Comparison of ENCODE assay signal across 8 cellular contexts in genomic region chr14:90454041-90455000, GRCh38. TPM values are rescaled to one million over a fixed set of nuclear protein-coding genes. Genes with fewer than 3 reads are reported as not detected.
DNase-seq lines count a peak whose midpoint lies in the region; ATAC-seq and TF ChIP-seq lines count a peak whose summit lies in the region.

No MANE protein-coding gene starts in this region.

- peaks cover 6% of the 10 kb centered on the region for H3K4me1 Mint-ChIP-seq in activated CD8-positive, alpha-beta T cell treated with anti-CD3 and anti-CD28 coated beads for 36 hours (ENCODE audit: low read depth)
- H3K4me1 Mint-ChIP-seq in activated CD8-positive, alpha-beta T cell treated with anti-CD3 and anti-CD28 coated beads, Interleukin-2, amount 10 ng/mL, durations not matched to agents 7 days and 5 days (ENCODE audit: low read depth) = peaks cover 15% of the 10 kb centered on the region

- H3K36me3 Mint-ChIP-seq in activated CD8-positive, alpha-beta T cell treated with anti-CD3 and anti-CD28 coated beads for 36 hours (ENCODE audit: low read depth) = no peaks in the 10 kb centered on the region
- no peaks in the 10 kb centered on the region for H3K36me3 Mint-ChIP-seq in activated CD8-positive, alpha-beta T cell treated with anti-CD3 and anti-CD28 coated beads, Interleukin-2, amount 10 ng/mL, durations not matched to agents 7 days and 5 days (ENCODE audit: low read depth)

- H3K4me3 Mint-ChIP-seq in activated CD8-positive, alpha-beta T cell treated with anti-CD3 and anti-CD28 coated beads for 36 hours = no peak overlapping the region
- no peak overlapping the region for H3K4me3 Mint-ChIP-seq in activated CD8-positive, alpha-beta T cell treated with anti-CD3 and anti-CD28 coated beads, Interleukin-2, amount 10 ng/mL, durations not matched to agents 7 days and 5 days

- POLR2A ChIA-PET in activated CD8-positive, alpha-beta T cell treated with anti-CD3 and anti-CD28 coated beads for 36 hours (lab: Charles Lee) = no interaction called here
- POLR2A ChIA-PET in activated CD8-positive, alpha-beta T cell treated with anti-CD3 and anti-CD28 coated beads, Interleukin-2, amount 10 ng/mL, durations not matched to agents 7 days and 5 days (lab: Charles Lee) = no interaction called here

- peak; percentile 29 for DNase-seq in activated CD8-positive, alpha-beta T cell treated with anti-CD3 and anti-CD28 coated beads for 36 hours
- no peak for DNase-seq in activated CD8-positive, alpha-beta T cell treated with anti-CD3 and anti-CD28 coated beads, Interleukin-2, amount 10 ng/mL, durations not matched to agents 7 days and 5 days
- DNase-seq in glomerular endothelial cell (ENCODE audit: extremely low read depth, low read depth, low spot score) (peak; percentile 81), non-pigmented ciliary epithelial cell (ENCODE audit: low read depth) (peak; percentile 60), GM13977 (ENCODE audit: low spot score) (no peak), NCI-H345 (lab: John Stamatoyannopoulos, UW) (no peak), activated gamma-delta T cell (lab: John Stamatoyannopoulos, UW) (no peak)

- TF ChIP-seq CTCF in activated CD8-positive, alpha-beta T cell treated with anti-CD3 and anti-CD28 coated beads for 36 hours (IDR thresholded peaks at IDR 0.05) = no peak
- no peak for TF ChIP-seq CTCF in GM13977 (IDR thresholded peaks at IDR 0.05; ENCODE audit: extremely low read depth, insufficient read depth, missing control alignments)

- CTCF ChIA-PET in activated CD8-positive, alpha-beta T cell treated with anti-CD3 and anti-CD28 coated beads for 36 hours (lab: Charles Lee) = no interaction called here
- CTCF ChIA-PET in activated CD8-positive, alpha-beta T cell treated with anti-CD3 and anti-CD28 coated beads, Interleukin-2, amount 10 ng/mL, durations not matched to agents 7 days and 5 days (lab: Charles Lee) = no interaction called here

- intact Hi-C loops in activated CD8-positive, alpha-beta T cell treated with anti-CD3 and anti-CD28 coated beads for 36 hours (cut with micrococcal nuclease) = no loop called here

- in situ Hi-C loops in GM13977 (cut with MboI; ENCODE audit: low pct_unique_long_range_greater_than_20kb, low sequenced_read_pairs, unreplicated experiment) = no loop called here

- H3K9me3 Mint-ChIP-seq in activated CD8-positive, alpha-beta T cell treated with anti-CD3 and anti-CD28 coated beads for 36 hours = no peaks in the 10 kb centered on the region
- no peaks in the 10 kb centered on the region for H3K9me3 Mint-ChIP-seq in activated CD8-positive, alpha-beta T cell treated with anti-CD3 and anti-CD28 coated beads, Interleukin-2, amount 10 ng/mL, durations not matched to agents 7 days and 5 days (ENCODE audit: insufficient read depth)

- H3K27me3 Mint-ChIP-seq in activated CD8-positive, alpha-beta T cell treated with anti-CD3 and anti-CD28 coated beads for 36 hours = no peaks in the 10 kb centered on the region
- no peaks in the 10 kb centered on the region for H3K27me3 Mint-ChIP-seq in activated CD8-positive, alpha-beta T cell treated with anti-CD3 and anti-CD28 coated beads, Interleukin-2, amount 10 ng/mL, durations not matched to agents 7 days and 5 days (ENCODE audit: low read depth)

- ATAC-seq in activated CD8-positive, alpha-beta T cell treated with anti-CD3 and anti-CD28 coated beads for 36 hours = peak; percentile 62
- ATAC-seq in activated CD8-positive, alpha-beta T cell treated with anti-CD3 and anti-CD28 coated beads, Interleukin-2, amount 10 ng/mL, durations not matched to agents 7 days and 5 days = no peak
- ATAC-seq in SK-N-SH treated with all-trans-retinoic acid at 6 μM for 48 hours = peak; percentile 93

- H3K27ac Mint-ChIP-seq in activated CD8-positive, alpha-beta T cell treated with anti-CD3 and anti-CD28 coated beads for 36 hours = no peak overlapping the region
- no peak overlapping the region for H3K27ac Mint-ChIP-seq in activated CD8-positive, alpha-beta T cell treated with anti-CD3 and anti-CD28 coated beads, Interleukin-2, amount 10 ng/mL, durations not matched to agents 7 days and 5 days

TF ChIP-seq in SK-N-SH treated with all-trans-retinoic acid at 6 μM for 48 hours, 23 proteins besides CTCF, POLR2A, EP300 and RAD21:
- TF ChIP-seq ZNF565 (CRISPR knock-in tag; conservative IDR thresholded peaks at IDR 0.05; ENCODE audit: low read depth) (0 out of 2 replicates have a peak, but pooled peaks have one; percentile 51), ZNF8 (CRISPR knock-in tag; IDR thresholded peaks at IDR 0.05) (0 out of 2 replicates have a peak, but pooled peaks have one; percentile 11), CREB5 (CRISPR knock-in tag; IDR thresholded peaks at IDR 0.05; ENCODE audit: low read depth) (no peak)

RNA-seq across cellular contexts. Expression of gene CALM1, which starts 57.5 kb away (rescaled TPM):
- 100 to 1,000 TPM; 365 to 373 TPM for total RNA-seq in activated CD8-positive, alpha-beta T cell treated with anti-CD3 and anti-CD28 coated beads for 36 hours
- 100 to 1,000 TPM; 788 to 821 TPM for total RNA-seq in activated CD8-positive, alpha-beta T cell treated with anti-CD3 and anti-CD28 coated beads, Interleukin-2, amount 10 ng/mL, durations not matched to agents 7 days and 5 days
- total RNA-seq in glomerular endothelial cell = 831 and 869 TPM in 2 replicates

Comparison
In these comparisons a context has a peak if more than half of its experiments do, and no peak if none do; other contexts are left out.
1. DNase-seq: peak in activated CD8-positive, alpha-beta T cell treated with anti-CD3 and anti-CD28 coated beads for 36 hours (single experiment), glomerular endothelial cell (single experiment) and non-pigmented ciliary epithelial cell (single experiment); none in activated CD8-positive, alpha-beta T cell treated with anti-CD3 and anti-CD28 coated beads, Interleukin-2, amount 10 ng/mL, durations not matched to agents 7 days and 5 days (single experiment), GM13977 (single experiment), NCI-H345 (single experiment) and activated gamma-delta T cell (single experiment).